Comparison of ENCODE assay signal across 8 cellular contexts in the genomic region with DNA sequence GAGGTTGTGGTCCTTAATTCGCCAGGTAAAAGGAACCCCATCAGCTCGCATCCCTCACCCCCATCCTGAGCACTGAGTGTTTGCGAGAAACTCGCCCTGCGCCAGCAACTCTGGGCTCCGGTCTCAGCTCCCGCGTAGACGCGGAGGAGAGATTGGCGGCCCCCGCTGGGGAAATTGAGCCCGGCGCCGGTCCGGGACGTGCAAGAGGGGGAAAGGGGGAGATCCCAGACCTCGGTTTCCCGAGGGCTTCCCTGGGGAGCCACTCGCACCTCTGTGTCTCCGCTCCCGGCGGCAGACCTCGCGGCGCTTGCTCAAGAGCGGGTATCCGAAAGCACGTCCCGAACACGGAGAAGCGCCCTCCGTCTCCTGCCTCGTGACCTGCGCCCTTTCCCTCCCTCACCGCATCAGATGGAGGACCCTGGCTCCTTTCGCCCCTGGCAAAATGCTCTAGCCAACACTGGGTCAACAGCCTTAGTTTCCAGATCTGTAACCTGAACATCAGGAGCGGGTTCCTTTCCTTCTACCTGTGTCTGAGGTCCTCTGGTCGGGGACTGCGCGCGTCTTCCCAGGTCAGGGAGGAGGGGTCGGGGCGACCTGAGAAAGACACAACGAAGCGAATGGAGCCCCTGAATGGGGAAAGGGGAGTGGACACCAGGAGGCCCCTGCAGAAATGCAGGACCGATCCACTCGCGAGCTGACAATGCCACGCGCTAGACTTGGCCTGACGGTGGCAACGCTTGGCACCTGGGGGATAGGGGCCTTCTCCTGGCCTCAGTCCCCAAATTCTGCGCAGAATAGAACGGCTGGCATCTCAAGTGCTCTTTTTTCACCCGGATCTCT. TPM values are rescaled to one million over a fixed set of nuclear protein-coding genes. Genes with fewer than 3 reads are reported as not detected.
DNase-seq lines count a peak whose midpoint lies in the region; ATAC-seq and TF ChIP-seq lines count a peak whose summit lies in the region.

No MANE protein-coding gene starts in this region.

- peaks cover 0 to 3% (median 0%) of the 10 kb centered on the region in 9 donors for H3K36me3 ChIP-seq in heart left ventricle
- peaks cover 3% of the 10 kb centered on the region for H3K36me3 ChIP-seq in mucosa of stomach (ENCODE audit: control insufficient read depth, insufficient read depth, low read length)
- no peaks in the 10 kb centered on the region for H3K36me3 ChIP-seq in upper lobe of left lung

- peaks cover 0 to 55% (median 16%) of the 10 kb centered on the region in 12 donors for H3K4me1 ChIP-seq in heart left ventricle
- peaks cover 25% of the 10 kb centered on the region for H3K4me1 ChIP-seq in mucosa of stomach (ENCODE audit: control insufficient read depth, insufficient read depth, low read length)
- peaks cover 15 to 59% (median 28%) of the 10 kb centered on the region in 4 donors for H3K4me1 ChIP-seq in upper lobe of left lung

- H3K4me1 Mint-ChIP-seq in endothelial cell (ENCODE audit: unreplicated experiment), result peaks cover 18% of the 10 kb centered on the region

- H3K27ac ChIP-seq in heart left ventricle, result peak overlapping the region in 2 of 12 donors; percentile 20 to 44
- H3K27ac ChIP-seq in upper lobe of left lung, result no peak overlapping the region

- H3K36me3 Mint-ChIP-seq in endothelial cell (ENCODE audit: low read depth, unreplicated experiment), result peaks cover 2% of the 10 kb centered on the region

- no peak for ATAC-seq in heart left ventricle
- ATAC-seq in Right ventricle myocardium inferior, result no peak
- ATAC-seq in upper lobe of left lung (ENCODE audit: low FRiP score in 2 of 2), result no peak
- no peak for ATAC-seq in GM21737 (IDR thresholded peaks at IDR 0.05; ENCODE audit: unreplicated experiment)

- H3K9me3 Mint-ChIP-seq in endothelial cell (ENCODE audit: unreplicated experiment), result no peaks in the 10 kb centered on the region

- peak overlapping the region; percentile 11 for H3K27ac Mint-ChIP-seq in endothelial cell (ENCODE audit: unreplicated experiment)

- peak overlapping the region; percentile 31 for H3K9ac ChIP-seq in mucosa of stomach (ENCODE audit: low read length)

- peak overlapping the region; percentile 23 to 94 (median 62) for H3K4me3 ChIP-seq in heart left ventricle
- H3K4me3 ChIP-seq in mucosa of stomach (ENCODE audit: low read length), result peak overlapping the region; percentile 33
- H3K4me3 ChIP-seq in upper lobe of left lung, result peak overlapping the region in 3 of 4 donors; percentile 21 to 35 (median 33)

- H3K27me3 ChIP-seq in heart left ventricle (peaks cover 3 to 75% (median 35%) of the 10 kb centered on the region in 9 donors), mucosa of stomach (ENCODE audit: control insufficient read depth, insufficient read depth, low read length) (peaks cover 67% of the 10 kb centered on the region), upper lobe of left lung (peaks cover 0 to 53% (median 25%) of the 10 kb centered on the region in 4 donors)

- H3K27me3 Mint-ChIP-seq in endothelial cell (ENCODE audit: unreplicated experiment), result peaks cover 19% of the 10 kb centered on the region

- DNase-seq in heart left ventricle (peak in 1 of 5 donors; percentile 14), Right ventricle myocardium inferior (ENCODE audit: missing footprints) (no peak), endothelial cell (ENCODE audit: low spot score) (peak; percentile 36), upper lobe of left lung (peak in 1 of 2 donors; percentile 85), AG08396 (ENCODE audit: low spot score) (no peak), NCI-H1694 treated with DMSO at 0.1 percent for 48 hours (lab: John Stamatoyannopoulos, UW) (no peak)

- 2 to 4% (median 3%) methylated on average over 50 to 56 of the region's 56 CpGs for WGBS in heart left ventricle, 4 donors
- 3 to 8% methylated on average over 13 to 53 of the region's 56 CpGs for WGBS in upper lobe of left lung, 2 donors

- H3K9me3 ChIP-seq in heart left ventricle (no peaks in the 10 kb centered on the region), mucosa of stomach (ENCODE audit: control insufficient read depth, low read length) (no peaks in the 10 kb centered on the region), upper lobe of left lung (no peaks in the 10 kb centered on the region)

- TF ChIP-seq CTCF in heart left ventricle (IDR thresholded peaks at IDR 0.05) (no peak), endothelial cell (IDR thresholded peaks at IDR 0.05; ENCODE audit: unreplicated experiment) (no peak), upper lobe of left lung (IDR thresholded peaks at IDR 0.05) (no peak)

- intact Hi-C loops in heart left ventricle (cut with DNase I), result loop anchor here (2.0 to 10.0 kb wide), 22 partner anchors 86 to 1483 kb away; no protein-coding TSS in a partner anchor
- intact Hi-C loops in Right ventricle myocardium inferior (cut with DNase I), result loop anchor here (2.0 to 10.0 kb wide), 3 partner anchors 151 to 427 kb away; no protein-coding TSS in a partner anchor

- TF ChIP-seq POLR2A in heart left ventricle (IDR thresholded peaks at IDR 0.05) (no peak), upper lobe of left lung (IDR thresholded peaks at IDR 0.05) (no peak)

- H3K4me3 Mint-ChIP-seq in endothelial cell (ENCODE audit: unreplicated experiment), result peak overlapping the region; percentile 71

- TF ChIP-seq EP300 in upper lobe of left lung (IDR thresholded peaks at IDR 0.05), result no peak

RNA-seq across cellular contexts. Expression of a gene that starts 2.9 kb away (rescaled TPM):
- total RNA-seq in heart left ventricle (10 to 100 TPM in 8 of 9 donors, 1 to 10 TPM in 1; 8.9 to 19.7 (median 13.7) TPM), Right ventricle myocardium inferior (13.8 TPM), endothelial cell (ENCODE audit: unreplicated experiment) (5.1 TPM), upper lobe of left lung (10 to 100 TPM in 1 of 6 donors, 1 to 10 TPM in 5; 3.3 to 10.7 (median 4.3) TPM)
- 10 to 100 TPM in 1 of 2 donors, 1 to 10 TPM in 1; 7.6 to 12.1 TPM for polyA plus RNA-seq in heart left ventricle
